1 cellular context compared by ENCODE assay signal in genomic region chr9:80552931-80553330, GRCh38.
TF ChIP-seq lines count a peak whose summit lies in the region.

No MANE protein-coding gene starts in this region.

TF ChIP-seq in GM23338, 12 proteins besides CTCF, POLR2A, EP300 and RAD21 (continued from another document):
- TF ChIP-seq ZNF462 (CRISPR knock-in tag; IDR thresholded peaks at IDR 0.05) (no peak), CREB1 (CRISPR knock-in tag; IDR thresholded peaks at IDR 0.05; ENCODE audit: low read depth) (no peak), JUNB (IDR thresholded peaks at IDR 0.05; ENCODE audit: unreplicated experiment) (no peak)
